1 cellular context compared by ENCODE assay signal in the genomic region with DNA sequence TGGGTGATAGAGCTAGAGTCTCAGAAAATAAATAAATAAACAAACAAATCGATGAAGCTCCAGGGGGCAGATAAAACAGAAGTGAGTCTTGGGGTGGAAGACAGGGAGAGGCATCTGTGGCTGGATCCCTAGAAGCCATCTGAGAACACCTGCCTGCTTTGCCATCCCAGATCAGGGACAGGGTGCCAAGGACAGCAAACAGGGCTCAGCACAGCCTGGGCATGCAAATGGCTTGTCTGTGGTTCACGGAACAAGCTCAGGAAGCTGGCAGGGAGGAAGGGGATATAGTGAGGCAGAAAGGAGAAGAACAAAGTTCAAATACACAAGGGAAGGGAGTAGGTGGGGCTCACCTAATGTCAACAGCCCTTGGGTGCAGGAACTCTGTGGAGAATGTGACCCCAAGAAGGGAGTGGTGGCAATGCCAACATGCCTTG.
A peak's percentile ranks its signal among the peaks of the same experiment; 100 is the strongest.
TF ChIP-seq lines count a peak whose summit lies in the region.

No MANE protein-coding gene starts in this region.

TF ChIP-seq in HepG2, 621 proteins besides CTCF, POLR2A, EP300 and RAD21 (continued from another document and continues in another):
- TF ChIP-seq, protein P1, sequence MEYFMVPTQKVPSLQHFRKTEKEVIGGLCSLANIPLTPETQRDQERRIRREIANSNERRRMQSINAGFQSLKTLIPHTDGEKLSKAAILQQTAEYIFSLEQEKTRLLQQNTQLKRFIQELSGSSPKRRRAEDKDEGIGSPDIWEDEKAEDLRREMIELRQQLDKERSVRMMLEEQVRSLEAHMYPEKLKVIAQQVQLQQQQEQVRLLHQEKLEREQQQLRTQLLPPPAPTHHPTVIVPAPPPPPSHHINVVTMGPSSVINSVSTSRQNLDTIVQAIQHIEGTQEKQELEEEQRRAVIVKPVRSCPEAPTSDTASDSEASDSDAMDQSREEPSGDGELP (IDR thresholded peaks at IDR 0.05; ENCODE audit: borderline replicate concordance, low read depth) = no peak
- TF ChIP-seq ZNF543 (CRISPR knock-in tag; IDR thresholded peaks at IDR 0.05) (0 out of 2 replicates have a peak, but pooled peaks have one; percentile 34), MIER3 (CRISPR knock-in tag; IDR thresholded peaks at IDR 0.05; ENCODE audit: borderline replicate concordance) (no peak), HMG20A (CRISPR knock-in tag; IDR thresholded peaks at IDR 0.05; ENCODE audit: borderline replicate concordance) (peak; percentile 66; the same call in 1 of the 2 replicates), ZNF652 (CRISPR knock-in tag; IDR thresholded peaks at IDR 0.05; ENCODE audit: borderline replicate concordance, low read depth) (no peak), KDM3A (CRISPR knock-in tag; IDR thresholded peaks at IDR 0.05; ENCODE audit: low read depth) (no peak), SMARCE1 (IDR thresholded peaks at IDR 0.05; ENCODE audit: borderline replicate concordance) (no peak), MAFF (IDR thresholded peaks at IDR 0.05; ENCODE audit: low read depth, low read length) (no peak), ZNF879 (CRISPR knock-in tag; IDR thresholded peaks at IDR 0.05) (no peak), NR3C1 (CRISPR knock-in tag; IDR thresholded peaks at IDR 0.05) (no peak), TBL1XR1 (IDR thresholded peaks at IDR 0.05; ENCODE audit: borderline replicate concordance, low read length, partially characterized antibody) (no peak), ZKSCAN8 (CRISPR knock-in tag; IDR thresholded peaks at IDR 0.05; ENCODE audit: borderline replicate concordance) (peak; percentile 17; the same call in 1 of the 2 replicates), ZMYM4 (CRISPR knock-in tag; IDR thresholded peaks at IDR 0.05) (peak; percentile 60; the same call in 1 of the 2 replicates), TAF1 (CRISPR knock-in tag; IDR thresholded peaks at IDR 0.05) (no peak), PCBP1 (IDR thresholded peaks at IDR 0.05; ENCODE audit: borderline replicate concordance, low read depth, low read length) (no peak), HNRNPLL (IDR thresholded peaks at IDR 0.05; ENCODE audit: low read depth, low read length, poor library complexity, severe bottlenecking) (no peak), BHLHE40 (IDR thresholded peaks at IDR 0.05; ENCODE audit: low read length) (no peak), HDAC1 (CRISPR knock-in tag; IDR thresholded peaks at IDR 0.05) (no peak), DPF2 (CRISPR knock-in tag; IDR thresholded peaks at IDR 0.05; ENCODE audit: borderline replicate concordance, low read depth) (peak; percentile 48; the same call in 1 of the 2 replicates), ZMYM3 (CRISPR knock-in tag; IDR thresholded peaks at IDR 0.05) (0 out of 2 replicates have a peak, but pooled peaks have one; percentile 27), FOXK1 (CRISPR knock-in tag; IDR thresholded peaks at IDR 0.05; ENCODE audit: borderline replicate concordance, low read depth) (peak; percentile 54; the same call in 1 of the 2 replicates), SOX13 (IDR thresholded peaks at IDR 0.05) (no peak), SOX13 (CRISPR knock-in tag; conservative IDR thresholded peaks at IDR 0.05 in 1 of 2, IDR thresholded peaks at IDR 0.05 in 1 of 2) (peak in 1 of 2 experiments; percentile 73; a peak in 2 of 4 replicates), FOXJ3 (CRISPR knock-in tag; IDR thresholded peaks at IDR 0.05; ENCODE audit: borderline replicate concordance) (no peak), HES4 (CRISPR knock-in tag; IDR thresholded peaks at IDR 0.05; ENCODE audit: borderline replicate concordance) (no peak), NR2F1 (CRISPR knock-in tag; IDR thresholded peaks at IDR 0.05) (peak in 1 of 2 experiments; percentile 32; a peak in 1 of 4 replicates), FOXA3 (CRISPR knock-in tag; IDR thresholded peaks at IDR 0.05) (peak; percentile 97), ZFP90 (CRISPR knock-in tag; IDR thresholded peaks at IDR 0.05; ENCODE audit: borderline replicate concordance) (no peak), ATRX (CRISPR knock-in tag; IDR thresholded peaks at IDR 0.05; ENCODE audit: borderline replicate concordance) (no peak), SMARCC2 (IDR thresholded peaks at IDR 0.05) (no peak)
- TF ChIP-seq, protein P2, sequence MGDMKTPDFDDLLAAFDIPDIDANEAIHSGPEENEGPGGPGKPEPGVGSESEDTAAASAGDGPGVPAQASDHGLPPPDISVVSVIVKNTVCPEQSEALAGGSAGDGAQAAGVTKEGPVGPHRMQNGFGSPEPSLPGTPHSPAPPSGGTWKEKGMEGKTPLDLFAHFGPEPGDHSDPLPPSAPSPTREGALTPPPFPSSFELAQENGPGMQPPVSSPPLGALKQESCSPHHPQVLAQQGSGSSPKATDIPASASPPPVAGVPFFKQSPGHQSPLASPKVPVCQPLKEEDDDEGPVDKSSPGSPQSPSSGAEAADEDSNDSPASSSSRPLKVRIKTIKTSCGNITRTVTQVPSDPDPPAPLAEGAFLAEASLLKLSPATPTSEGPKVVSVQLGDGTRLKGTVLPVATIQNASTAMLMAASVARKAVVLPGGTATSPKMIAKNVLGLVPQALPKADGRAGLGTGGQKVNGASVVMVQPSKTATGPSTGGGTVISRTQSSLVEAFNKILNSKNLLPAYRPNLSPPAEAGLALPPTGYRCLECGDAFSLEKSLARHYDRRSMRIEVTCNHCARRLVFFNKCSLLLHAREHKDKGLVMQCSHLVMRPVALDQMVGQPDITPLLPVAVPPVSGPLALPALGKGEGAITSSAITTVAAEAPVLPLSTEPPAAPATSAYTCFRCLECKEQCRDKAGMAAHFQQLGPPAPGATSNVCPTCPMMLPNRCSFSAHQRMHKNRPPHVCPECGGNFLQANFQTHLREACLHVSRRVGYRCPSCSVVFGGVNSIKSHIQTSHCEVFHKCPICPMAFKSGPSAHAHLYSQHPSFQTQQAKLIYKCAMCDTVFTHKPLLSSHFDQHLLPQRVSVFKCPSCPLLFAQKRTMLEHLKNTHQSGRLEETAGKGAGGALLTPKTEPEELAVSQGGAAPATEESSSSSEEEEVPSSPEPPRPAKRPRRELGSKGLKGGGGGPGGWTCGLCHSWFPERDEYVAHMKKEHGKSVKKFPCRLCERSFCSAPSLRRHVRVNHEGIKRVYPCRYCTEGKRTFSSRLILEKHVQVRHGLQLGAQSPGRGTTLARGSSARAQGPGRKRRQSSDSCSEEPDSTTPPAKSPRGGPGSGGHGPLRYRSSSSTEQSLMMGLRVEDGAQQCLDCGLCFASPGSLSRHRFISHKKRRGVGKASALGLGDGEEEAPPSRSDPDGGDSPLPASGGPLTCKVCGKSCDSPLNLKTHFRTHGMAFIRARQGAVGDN (CRISPR knock-in tag; IDR thresholded peaks at IDR 0.05) = peak; percentile 59; the same call in 1 of the 2 replicates
- TF ChIP-seq, protein P3, sequence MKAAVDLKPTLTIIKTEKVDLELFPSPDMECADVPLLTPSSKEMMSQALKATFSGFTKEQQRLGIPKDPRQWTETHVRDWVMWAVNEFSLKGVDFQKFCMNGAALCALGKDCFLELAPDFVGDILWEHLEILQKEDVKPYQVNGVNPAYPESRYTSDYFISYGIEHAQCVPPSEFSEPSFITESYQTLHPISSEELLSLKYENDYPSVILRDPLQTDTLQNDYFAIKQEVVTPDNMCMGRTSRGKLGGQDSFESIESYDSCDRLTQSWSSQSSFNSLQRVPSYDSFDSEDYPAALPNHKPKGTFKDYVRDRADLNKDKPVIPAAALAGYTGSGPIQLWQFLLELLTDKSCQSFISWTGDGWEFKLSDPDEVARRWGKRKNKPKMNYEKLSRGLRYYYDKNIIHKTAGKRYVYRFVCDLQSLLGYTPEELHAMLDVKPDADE (CRISPR knock-in tag; IDR thresholded peaks at IDR 0.05) = no peak
- TF ChIP-seq, protein P4, sequence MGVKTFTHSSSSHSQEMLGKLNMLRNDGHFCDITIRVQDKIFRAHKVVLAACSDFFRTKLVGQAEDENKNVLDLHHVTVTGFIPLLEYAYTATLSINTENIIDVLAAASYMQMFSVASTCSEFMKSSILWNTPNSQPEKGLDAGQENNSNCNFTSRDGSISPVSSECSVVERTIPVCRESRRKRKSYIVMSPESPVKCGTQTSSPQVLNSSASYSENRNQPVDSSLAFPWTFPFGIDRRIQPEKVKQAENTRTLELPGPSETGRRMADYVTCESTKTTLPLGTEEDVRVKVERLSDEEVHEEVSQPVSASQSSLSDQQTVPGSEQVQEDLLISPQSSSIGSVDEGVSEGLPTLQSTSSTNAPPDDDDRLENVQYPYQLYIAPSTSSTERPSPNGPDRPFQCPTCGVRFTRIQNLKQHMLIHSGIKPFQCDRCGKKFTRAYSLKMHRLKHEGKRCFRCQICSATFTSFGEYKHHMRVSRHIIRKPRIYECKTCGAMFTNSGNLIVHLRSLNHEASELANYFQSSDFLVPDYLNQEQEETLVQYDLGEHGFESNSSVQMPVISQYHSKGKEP (CRISPR knock-in tag; IDR thresholded peaks at IDR 0.05) = no peak
- TF ChIP-seq, protein P5, sequence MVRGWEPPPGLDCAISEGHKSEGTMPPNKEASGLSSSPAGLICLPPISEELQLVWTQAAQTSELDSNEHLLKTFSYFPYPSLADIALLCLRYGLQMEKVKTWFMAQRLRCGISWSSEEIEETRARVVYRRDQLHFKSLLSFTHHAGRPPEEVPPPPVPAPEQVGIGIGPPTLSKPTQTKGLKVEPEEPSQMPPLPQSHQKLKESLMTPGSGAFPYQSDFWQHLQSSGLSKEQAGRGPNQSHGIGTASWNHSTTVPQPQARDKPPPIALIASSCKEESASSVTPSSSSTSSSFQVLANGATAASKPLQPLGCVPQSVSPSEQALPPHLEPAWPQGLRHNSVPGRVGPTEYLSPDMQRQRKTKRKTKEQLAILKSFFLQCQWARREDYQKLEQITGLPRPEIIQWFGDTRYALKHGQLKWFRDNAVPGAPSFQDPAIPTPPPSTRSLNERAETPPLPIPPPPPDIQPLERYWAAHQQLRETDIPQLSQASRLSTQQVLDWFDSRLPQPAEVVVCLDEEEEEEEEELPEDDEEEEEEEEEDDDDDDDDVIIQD (CRISPR knock-in tag; IDR thresholded peaks at IDR 0.05; ENCODE audit: low read depth) = peak; percentile 76
- TF ChIP-seq, protein P6, sequence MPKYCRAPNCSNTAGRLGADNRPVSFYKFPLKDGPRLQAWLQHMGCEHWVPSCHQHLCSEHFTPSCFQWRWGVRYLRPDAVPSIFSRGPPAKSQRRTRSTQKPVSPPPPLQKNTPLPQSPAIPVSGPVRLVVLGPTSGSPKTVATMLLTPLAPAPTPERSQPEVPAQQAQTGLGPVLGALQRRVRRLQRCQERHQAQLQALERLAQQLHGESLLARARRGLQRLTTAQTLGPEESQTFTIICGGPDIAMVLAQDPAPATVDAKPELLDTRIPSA (CRISPR knock-in tag; IDR thresholded peaks at IDR 0.05; ENCODE audit: borderline replicate concordance) = no peak
- TF ChIP-seq, protein P7, sequence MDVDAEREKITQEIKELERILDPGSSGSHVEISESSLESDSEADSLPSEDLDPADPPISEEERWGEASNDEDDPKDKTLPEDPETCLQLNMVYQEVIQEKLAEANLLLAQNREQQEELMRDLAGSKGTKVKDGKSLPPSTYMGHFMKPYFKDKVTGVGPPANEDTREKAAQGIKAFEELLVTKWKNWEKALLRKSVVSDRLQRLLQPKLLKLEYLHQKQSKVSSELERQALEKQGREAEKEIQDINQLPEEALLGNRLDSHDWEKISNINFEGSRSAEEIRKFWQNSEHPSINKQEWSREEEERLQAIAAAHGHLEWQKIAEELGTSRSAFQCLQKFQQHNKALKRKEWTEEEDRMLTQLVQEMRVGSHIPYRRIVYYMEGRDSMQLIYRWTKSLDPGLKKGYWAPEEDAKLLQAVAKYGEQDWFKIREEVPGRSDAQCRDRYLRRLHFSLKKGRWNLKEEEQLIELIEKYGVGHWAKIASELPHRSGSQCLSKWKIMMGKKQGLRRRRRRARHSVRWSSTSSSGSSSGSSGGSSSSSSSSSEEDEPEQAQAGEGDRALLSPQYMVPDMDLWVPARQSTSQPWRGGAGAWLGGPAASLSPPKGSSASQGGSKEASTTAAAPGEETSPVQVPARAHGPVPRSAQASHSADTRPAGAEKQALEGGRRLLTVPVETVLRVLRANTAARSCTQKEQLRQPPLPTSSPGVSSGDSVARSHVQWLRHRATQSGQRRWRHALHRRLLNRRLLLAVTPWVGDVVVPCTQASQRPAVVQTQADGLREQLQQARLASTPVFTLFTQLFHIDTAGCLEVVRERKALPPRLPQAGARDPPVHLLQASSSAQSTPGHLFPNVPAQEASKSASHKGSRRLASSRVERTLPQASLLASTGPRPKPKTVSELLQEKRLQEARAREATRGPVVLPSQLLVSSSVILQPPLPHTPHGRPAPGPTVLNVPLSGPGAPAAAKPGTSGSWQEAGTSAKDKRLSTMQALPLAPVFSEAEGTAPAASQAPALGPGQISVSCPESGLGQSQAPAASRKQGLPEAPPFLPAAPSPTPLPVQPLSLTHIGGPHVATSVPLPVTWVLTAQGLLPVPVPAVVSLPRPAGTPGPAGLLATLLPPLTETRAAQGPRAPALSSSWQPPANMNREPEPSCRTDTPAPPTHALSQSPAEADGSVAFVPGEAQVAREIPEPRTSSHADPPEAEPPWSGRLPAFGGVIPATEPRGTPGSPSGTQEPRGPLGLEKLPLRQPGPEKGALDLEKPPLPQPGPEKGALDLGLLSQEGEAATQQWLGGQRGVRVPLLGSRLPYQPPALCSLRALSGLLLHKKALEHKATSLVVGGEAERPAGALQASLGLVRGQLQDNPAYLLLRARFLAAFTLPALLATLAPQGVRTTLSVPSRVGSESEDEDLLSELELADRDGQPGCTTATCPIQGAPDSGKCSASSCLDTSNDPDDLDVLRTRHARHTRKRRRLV (CRISPR knock-in tag; IDR thresholded peaks at IDR 0.05) = no peak
- TF ChIP-seq, protein P8, sequence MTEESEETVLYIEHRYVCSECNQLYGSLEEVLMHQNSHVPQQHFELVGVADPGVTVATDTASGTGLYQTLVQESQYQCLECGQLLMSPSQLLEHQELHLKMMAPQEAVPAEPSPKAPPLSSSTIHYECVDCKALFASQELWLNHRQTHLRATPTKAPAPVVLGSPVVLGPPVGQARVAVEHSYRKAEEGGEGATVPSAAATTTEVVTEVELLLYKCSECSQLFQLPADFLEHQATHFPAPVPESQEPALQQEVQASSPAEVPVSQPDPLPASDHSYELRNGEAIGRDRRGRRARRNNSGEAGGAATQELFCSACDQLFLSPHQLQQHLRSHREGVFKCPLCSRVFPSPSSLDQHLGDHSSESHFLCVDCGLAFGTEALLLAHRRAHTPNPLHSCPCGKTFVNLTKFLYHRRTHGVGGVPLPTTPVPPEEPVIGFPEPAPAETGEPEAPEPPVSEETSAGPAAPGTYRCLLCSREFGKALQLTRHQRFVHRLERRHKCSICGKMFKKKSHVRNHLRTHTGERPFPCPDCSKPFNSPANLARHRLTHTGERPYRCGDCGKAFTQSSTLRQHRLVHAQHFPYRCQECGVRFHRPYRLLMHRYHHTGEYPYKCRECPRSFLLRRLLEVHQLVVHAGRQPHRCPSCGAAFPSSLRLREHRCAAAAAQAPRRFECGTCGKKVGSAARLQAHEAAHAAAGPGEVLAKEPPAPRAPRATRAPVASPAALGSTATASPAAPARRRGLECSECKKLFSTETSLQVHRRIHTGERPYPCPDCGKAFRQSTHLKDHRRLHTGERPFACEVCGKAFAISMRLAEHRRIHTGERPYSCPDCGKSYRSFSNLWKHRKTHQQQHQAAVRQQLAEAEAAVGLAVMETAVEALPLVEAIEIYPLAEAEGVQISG (CRISPR knock-in tag; IDR thresholded peaks at IDR 0.05) = no peak
- TF ChIP-seq, protein P9, sequence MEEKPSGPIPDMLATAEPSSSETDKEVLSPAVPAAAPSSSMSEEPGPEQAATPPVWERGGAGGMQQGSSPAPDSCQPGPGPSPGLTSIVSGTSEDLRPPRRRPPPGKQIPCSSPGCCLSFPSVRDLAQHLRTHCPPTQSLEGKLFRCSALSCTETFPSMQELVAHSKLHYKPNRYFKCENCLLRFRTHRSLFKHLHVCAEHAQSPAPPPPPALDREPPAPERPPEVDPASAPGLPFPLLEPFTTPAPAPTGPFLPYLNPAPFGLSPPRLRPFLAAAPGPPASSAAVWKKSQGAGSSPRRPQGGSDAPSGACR (CRISPR knock-in tag; IDR thresholded peaks at IDR 0.05) = no peak
